ENCODE assay signal across 11 cellular contexts in the genomic region with DNA sequence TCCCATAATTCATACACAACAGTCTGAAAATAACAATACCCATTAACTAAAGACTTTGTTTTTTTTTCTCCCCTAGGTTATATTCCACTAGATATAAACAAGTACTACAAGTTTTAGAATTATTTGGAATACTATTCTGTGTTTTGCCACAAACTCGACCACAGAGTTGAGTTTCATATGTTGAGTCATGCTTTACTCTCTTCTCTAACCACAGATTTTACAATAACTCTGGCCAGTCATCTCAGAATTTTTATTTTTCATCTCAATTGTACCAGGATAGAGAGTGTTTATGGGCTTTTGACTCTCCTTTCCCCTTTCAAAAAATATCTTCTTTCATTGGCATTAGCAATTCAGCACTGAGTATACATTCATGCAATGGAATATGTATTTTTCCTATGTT.
DNase-seq lines count a peak whose midpoint lies in the region; ATAC-seq and TF ChIP-seq lines count a peak whose summit lies in the region.
"Had no signal": no experiment of that assay in that cellular context is flagged by ENCODE, and none has a peak within 500 bp of the region (broad histone marks: within the 10 kb centered on the region; RNA-seq: fewer than 3 reads in every experiment).

No MANE protein-coding gene starts in this region.

- peaks cover 18% of the 10 kb centered on the region for H3K4me1 Mint-ChIP-seq in activated T-helper 2 cell treated with anti-CD3 and anti-CD28 coated beads, Interferon-gamma antibody, Interleukin-2, Interleukin-4, amounts not matched to agents 10 μg/mL and 5 μg/mL and 100 μg/mL, durations not matched to agents 14 hours and 24 hours and 36 hours (ENCODE audit: low read depth)

- H3K27ac ChIP-seq in KMS-11, result no peak overlapping the region

- DNase-seq in iris pigment epithelial cell (ENCODE audit: low read depth) (peak; percentile 88), NAMALWA (ENCODE audit: low spot score) (no peak), NCI-H69 (lab: John Stamatoyannopoulos, UW) (no peak)
- no peak for DNase-seq in activated T-helper 2 cell treated with anti-CD3 and anti-CD28 coated beads, Interferon-gamma antibody, Interleukin-2, Interleukin-4, amounts not matched to agents 10 μg/mL and 5 μg/mL and 100 μg/mL, durations not matched to agents 14 hours and 24 hours and 36 hours (ENCODE audit: low spot score)
- DNase-seq: aorta; NCI-H1092; stimulated activated CD4-positive, alpha-beta T cell treated with anti-CD3 and anti-CD28 coated beads, Interleukin-4, amount 100 ng/mL, for 24 hours had no signal

- peaks cover 34% of the 10 kb centered on the region for H3K27me3 Mint-ChIP-seq in activated T-helper 2 cell treated with anti-CD3 and anti-CD28 coated beads, Interferon-gamma antibody, Interleukin-2, Interleukin-4, amounts not matched to agents 10 μg/mL and 5 μg/mL and 100 μg/mL, durations not matched to agents 14 hours and 24 hours and 36 hours (ENCODE audit: low read depth)

- peak; percentile 77 for ATAC-seq in GM18520 (IDR thresholded peaks at IDR 0.05; ENCODE audit: unreplicated experiment)
- peak; percentile 91 for ATAC-seq in HG02610 (IDR thresholded peaks at IDR 0.05; ENCODE audit: unreplicated experiment)
- no peak for ATAC-seq in esophagus mucosa

- H3K4me1 ChIP-seq in KMS-11 (ENCODE audit: low read depth, poor library complexity, severe bottlenecking), result peaks cover 30% of the 10 kb centered on the region

- no peak overlapping the region for H3K4me3 ChIP-seq in KMS-11 (IDR thresholded peaks at IDR 0.05; ENCODE audit: insufficient read depth, low read depth, low read length)

- no peaks in the 10 kb centered on the region for H3K36me3 ChIP-seq in KMS-11 (ENCODE audit: insufficient read depth)

- no peaks in the 10 kb centered on the region for H3K36me3 Mint-ChIP-seq in activated T-helper 2 cell treated with anti-CD3 and anti-CD28 coated beads, Interferon-gamma antibody, Interleukin-2, Interleukin-4, amounts not matched to agents 10 μg/mL and 5 μg/mL and 100 μg/mL, durations not matched to agents 14 hours and 24 hours and 36 hours (ENCODE audit: low read depth)

- no peak overlapping the region for H3K4me3 Mint-ChIP-seq in activated T-helper 2 cell treated with anti-CD3 and anti-CD28 coated beads, Interferon-gamma antibody, Interleukin-2, Interleukin-4, amounts not matched to agents 10 μg/mL and 5 μg/mL and 100 μg/mL, durations not matched to agents 14 hours and 24 hours and 36 hours (ENCODE audit: low read depth)

- H3K27ac Mint-ChIP-seq in activated T-helper 2 cell treated with anti-CD3 and anti-CD28 coated beads, Interferon-gamma antibody, Interleukin-2, Interleukin-4, amounts not matched to agents 10 μg/mL and 5 μg/mL and 100 μg/mL, durations not matched to agents 14 hours and 24 hours and 36 hours, result no peak overlapping the region

- H3K79me2 ChIP-seq in KMS-11 (ENCODE audit: insufficient read depth, low read depth), result no peaks in the 10 kb centered on the region

- H3K9ac ChIP-seq in KMS-11, result no peak overlapping the region

- H3K27me3 ChIP-seq in KMS-11 (ENCODE audit: insufficient read depth, low read depth), result no peaks in the 10 kb centered on the region

- no peaks in the 10 kb centered on the region for H3K9me3 Mint-ChIP-seq in activated T-helper 2 cell treated with anti-CD3 and anti-CD28 coated beads, Interferon-gamma antibody, Interleukin-2, Interleukin-4, amounts not matched to agents 10 μg/mL and 5 μg/mL and 100 μg/mL, durations not matched to agents 14 hours and 24 hours and 36 hours

- no peak for TF ChIP-seq CTCF in KMS-11 (conservative IDR thresholded peaks at IDR 0.05; ENCODE audit: low read depth, low read length)

- H2AFZ ChIP-seq in KMS-11 (ENCODE audit: low read depth), result no peak overlapping the region

- H3K4me2 ChIP-seq in KMS-11, result peak overlapping the region; percentile 49

- H4K20me1 ChIP-seq in KMS-11 (ENCODE audit: insufficient read depth), result no peaks in the 10 kb centered on the region

- intact Hi-C loops in activated T-helper 2 cell treated with anti-CD3 and anti-CD28 coated beads, Interferon-gamma antibody, Interleukin-2, Interleukin-4, amounts not matched to agents 10 μg/mL and 5 μg/mL and 100 μg/mL, durations not matched to agents 14 hours and 24 hours and 36 hours (cut with micrococcal nuclease), result loop anchor here (1.0 kb wide), 1 partner anchor 13 kb away; no protein-coding TSS in a partner anchor
